Comparison of ENCODE assay signal across 18 cellular contexts in genomic region chr11:118659956-118660645, GRCh38. TPM values are rescaled to one million over a fixed set of nuclear protein-coding genes. Genes with fewer than 3 reads are reported as not detected.
A peak's percentile ranks its signal among the peaks of the same experiment; 100 is the strongest.
DNase-seq lines count a peak whose midpoint lies in the region; ATAC-seq and TF ChIP-seq lines count a peak whose summit lies in the region.
"Had no signal": no experiment of that assay in that cellular context is flagged by ENCODE, and none has a peak within 500 bp of the region (broad histone marks: within the 10 kb centered on the region; RNA-seq: fewer than 3 reads in every experiment).

No MANE protein-coding gene starts in this region.

- no peaks in the 10 kb centered on the region for H3K79me2 ChIP-seq in PC-3 (ENCODE audit: low read length)
- no peaks in the 10 kb centered on the region for H3K79me2 ChIP-seq in trophoblast cell (ENCODE audit: control insufficient read depth, insufficient read depth, low read length, poor library complexity)

- H3F3A ChIP-seq in PC-3 (ENCODE audit: low read length, unreplicated experiment): no peaks in the 10 kb centered on the region

- H3K27me3 Mint-ChIP-seq in activated naive CD8-positive, alpha-beta T cell: no peaks in the 10 kb centered on the region
- no peaks in the 10 kb centered on the region for H3K27me3 Mint-ChIP-seq in activated naive CD8-positive, alpha-beta T cell treated with anti-CD3 and anti-CD28 coated beads for 36 hours
- H3K27me3 Mint-ChIP-seq: natural killer cell treated with Interleukin-12 subunit alpha and Interleukin-12 subunit beta and Interleukin-15 and Interleukin-18, amount 100 ng/mL, for 72 hours; T-cell had no signal

- H4K20me1 ChIP-seq in PC-3 (ENCODE audit: low read length): no peaks in the 10 kb centered on the region

- POLR2A ChIA-PET in PC-3 (lab: Charles Lee; ENCODE audit: unreplicated experiment): no interaction called here

- CTCF ChIA-PET in PC-3 (lab: Charles Lee): interaction anchor here (0.9 kb wide), 1 partner anchor 53 kb away, joined by 4 read pairs; the partner anchor contains the start of gene PHLDB1

- no peaks in the 10 kb centered on the region for H3K9me2 ChIP-seq in PC-3 (replicated peaks; ENCODE audit: low read length)

- H3K4me1 ChIP-seq in PC-3 (ENCODE audit: insufficient read depth, low read length) (no peaks in the 10 kb centered on the region), iPS-20b (ENCODE audit: insufficient read depth, low read length) (peaks cover 10% of the 10 kb centered on the region), suprapubic skin (peaks cover 18% of the 10 kb centered on the region), breast epithelium (peaks cover 4 to 7% of the 10 kb centered on the region in 2 donors), trophoblast cell (ENCODE audit: control insufficient read depth in 1 of 2, insufficient read depth in 2 of 2, low read length in 2 of 2) (peaks cover 25 to 26% of the 10 kb centered on the region in 2 experiments)

- no peak overlapping the region for H4K8ac ChIP-seq in trophoblast cell (ENCODE audit: low read depth, low read length)

- TF ChIP-seq POLR2A in suprapubic skin (IDR thresholded peaks at IDR 0.05): no peak
- no peak for TF ChIP-seq POLR2A in breast epithelium (IDR thresholded peaks at IDR 0.05)

- no peak overlapping the region for H4K12ac ChIP-seq in trophoblast cell (ENCODE audit: low read depth, low read length)

- H3K14ac ChIP-seq in trophoblast cell (ENCODE audit: low read length): no peak overlapping the region

- H3K4me3 Mint-ChIP-seq in activated naive CD8-positive, alpha-beta T cell: peak overlapping the region; percentile 30
- H3K4me3 Mint-ChIP-seq in activated naive CD8-positive, alpha-beta T cell treated with anti-CD3 and anti-CD28 coated beads for 36 hours: no peak overlapping the region
- H3K4me3 Mint-ChIP-seq: activated CD8-positive, alpha-beta T cell treated with anti-CD3 and anti-CD28 coated beads, Interleukin-2, amount 10 ng/mL, durations not matched to agents 7 days and 5 days; natural killer cell treated with Interleukin-12 subunit alpha and Interleukin-12 subunit beta and Interleukin-15 and Interleukin-18, amount 100 ng/mL, for 72 hours had no signal

- H4K91ac ChIP-seq in trophoblast cell (ENCODE audit: low read depth, low read length): no peak overlapping the region

- H3K9me3 ChIP-seq in PC-3 (ENCODE audit: low read length) (no peaks in the 10 kb centered on the region), iPS-20b (ENCODE audit: insufficient read depth, low read depth, low read length) (no peaks in the 10 kb centered on the region), suprapubic skin (no peaks in the 10 kb centered on the region), breast epithelium (no peaks in the 10 kb centered on the region), trophoblast cell (ENCODE audit: insufficient read depth, low read depth, low read length) (no peaks in the 10 kb centered on the region)
- H3K9me3 ChIP-seq: psoas muscle, transverse colon had no signal

- H3K9me3 Mint-ChIP-seq in activated naive CD8-positive, alpha-beta T cell (ENCODE audit: low read depth): no peaks in the 10 kb centered on the region
- H3K9me3 Mint-ChIP-seq in activated naive CD8-positive, alpha-beta T cell treated with anti-CD3 and anti-CD28 coated beads for 36 hours: no peaks in the 10 kb centered on the region
- H3K9me3 Mint-ChIP-seq: natural killer cell treated with Interleukin-12 subunit alpha and Interleukin-12 subunit beta and Interleukin-15 and Interleukin-18, amount 100 ng/mL, for 72 hours; T-cell had no signal

- no peak for ATAC-seq in PC-3

- H3K4me2 ChIP-seq in PC-3 (ENCODE audit: low read length) (peak overlapping the region; percentile 23; the same call in 1 of the 2 replicates), trophoblast cell (ENCODE audit: low read length) (no peak overlapping the region)

- peaks cover 4% of the 10 kb centered on the region for H3K4me1 Mint-ChIP-seq in activated naive CD8-positive, alpha-beta T cell (ENCODE audit: low read depth)
- no peaks in the 10 kb centered on the region for H3K4me1 Mint-ChIP-seq in activated naive CD8-positive, alpha-beta T cell treated with anti-CD3 and anti-CD28 coated beads for 36 hours

- H3K4me3 ChIP-seq in PC-3 (ENCODE audit: low read length) (no peak overlapping the region), iPS-20b (ENCODE audit: low read length) (peak overlapping the region; percentile 3; the same call in 1 of the 2 replicates), suprapubic skin (no peak overlapping the region), breast epithelium (peak overlapping the region in 1 of 3 donors; percentile 37), trophoblast cell (ENCODE audit: low read depth, low read length) (no peak overlapping the region)
- H3K4me3 ChIP-seq: lung, transverse colon had no signal

- no peak overlapping the region for H3K27ac ChIP-seq in PC-3 (ENCODE audit: low read length)
- no peak overlapping the region for H3K27ac ChIP-seq in iPS-20b (ENCODE audit: low read length)
- H3K27ac ChIP-seq in suprapubic skin: no peak overlapping the region
- H3K27ac ChIP-seq in breast epithelium: no peak overlapping the region
- no peak overlapping the region for H3K27ac ChIP-seq in trophoblast cell (ENCODE audit: low read depth, low read length)
- H3K27ac ChIP-seq: C4-2B, psoas muscle had no signal

- TF ChIP-seq EP300 in suprapubic skin (IDR thresholded peaks at IDR 0.05): no peak

- TF ChIP-seq CTCF in PC-3 (conservative IDR thresholded peaks at IDR 0.05; ENCODE audit: low read depth, low read length): no peak
- no peak for TF ChIP-seq CTCF in suprapubic skin (IDR thresholded peaks at IDR 0.05)
- TF ChIP-seq CTCF in breast epithelium (IDR thresholded peaks at IDR 0.05): no peak

- H2BK120ac ChIP-seq in trophoblast cell (ENCODE audit: insufficient read depth, low read length, poor library complexity): no peak overlapping the region

- H3K79me1 ChIP-seq in trophoblast cell (ENCODE audit: low read length): peaks cover 6% of the 10 kb centered on the region

- H2AK5ac ChIP-seq in trophoblast cell (ENCODE audit: low read length): no peak overlapping the region

- DNase-seq in activated naive CD8-positive, alpha-beta T cell treated with anti-CD3 and anti-CD28 coated beads for 36 hours: no peak
- no peak for DNase-seq in PC-3
- DNase-seq in suprapubic skin (ENCODE audit: low spot score in 2 of 2): peak; percentile 48 to 64
- DNase-seq in breast epithelium (ENCODE audit: low spot score in 2 of 2): no peak
- DNase-seq in occipital lobe (lab: John Stamatoyannopoulos, UW): no peak
- no peak for DNase-seq in trophoblast cell

- H2AFZ ChIP-seq in PC-3 (ENCODE audit: low read length) (0 out of 2 replicates have a peak overlapping the region, but pooled peaks have one; percentile 8), trophoblast cell (ENCODE audit: insufficient read depth, low read length, poor library complexity) (no peak overlapping the region)

- H2BK5ac ChIP-seq in trophoblast cell (ENCODE audit: low read depth, low read length, poor library complexity): no peak overlapping the region

- H2BK12ac ChIP-seq in trophoblast cell (ENCODE audit: low read length): no peak overlapping the region

- BruUV-seq in PC-3 (replicated peaks; lab: Mats Ljungman, UMichigan): no TSS peak

- H3K4ac ChIP-seq in trophoblast cell (ENCODE audit: low read depth, low read length): no peak overlapping the region

- H3K23ac ChIP-seq in trophoblast cell (ENCODE audit: low read length): no peak overlapping the region

- no peak overlapping the region for H3K9ac ChIP-seq in PC-3 (ENCODE audit: low read length)
- H3K9ac ChIP-seq in iPS-20b (ENCODE audit: low read depth, low read length): no peak overlapping the region
- no peak overlapping the region for H3K9ac ChIP-seq in trophoblast cell (ENCODE audit: low read length)

- no peak overlapping the region for H3K18ac ChIP-seq in trophoblast cell (ENCODE audit: low read length)

- H3K36me3 ChIP-seq in PC-3 (ENCODE audit: low read depth, low read length) (no peaks in the 10 kb centered on the region), iPS-20b (ENCODE audit: insufficient read depth, low read depth, low read length) (peaks cover 25% of the 10 kb centered on the region), suprapubic skin (peaks cover 25% of the 10 kb centered on the region), breast epithelium (no peaks in the 10 kb centered on the region), trophoblast cell (ENCODE audit: control insufficient read depth in 1 of 2, insufficient read depth in 2 of 2, low read length in 2 of 2) (peaks cover 7 to 21% of the 10 kb centered on the region in 2 experiments)

- intact Hi-C loops in PC-3 (cut with micrococcal nuclease): loop anchor here (1.0 kb wide), 1 partner anchor 53 kb away; the partner anchor contains the start of gene PHLDB1
- intact Hi-C loops in breast epithelium (cut with DNase I; ENCODE audit: low total_unique reads): no loop called here

- H3K27ac Mint-ChIP-seq in activated naive CD8-positive, alpha-beta T cell: no peak overlapping the region
- no peak overlapping the region for H3K27ac Mint-ChIP-seq in activated naive CD8-positive, alpha-beta T cell treated with anti-CD3 and anti-CD28 coated beads for 36 hours
- H3K27ac Mint-ChIP-seq: activated CD8-positive, alpha-beta T cell treated with anti-CD3 and anti-CD28 coated beads, Interleukin-2, amount 10 ng/mL, durations not matched to agents 7 days and 5 days; natural killer cell treated with Interleukin-12 subunit alpha and Interleukin-12 subunit beta and Interleukin-15 and Interleukin-18, amount 100 ng/mL, for 72 hours; T-cell had no signal

- no peaks in the 10 kb centered on the region for H3K27me3 ChIP-seq in PC-3 (ENCODE audit: low read length)
- no peaks in the 10 kb centered on the region for H3K27me3 ChIP-seq in iPS-20b (ENCODE audit: insufficient read depth, low read length)
- H3K27me3 ChIP-seq in suprapubic skin: no peaks in the 10 kb centered on the region
- H3K27me3 ChIP-seq in breast epithelium: no peaks in the 10 kb centered on the region
- no peaks in the 10 kb centered on the region for H3K27me3 ChIP-seq in trophoblast cell (ENCODE audit: insufficient read depth, low read length)
- H3K27me3 ChIP-seq: transverse colon had no signal

- 41% methylated on average over 10 of the region's 13 CpGs for WGBS in suprapubic skin
- no CpG with 5 or more reads among the region's 13 CpGs for WGBS in trophoblast cell (ENCODE audit: extremely low coverage, insufficient coverage, insufficient read length)

- no peaks in the 10 kb centered on the region for H3K36me3 Mint-ChIP-seq in activated naive CD8-positive, alpha-beta T cell
- H3K36me3 Mint-ChIP-seq in activated naive CD8-positive, alpha-beta T cell treated with anti-CD3 and anti-CD28 coated beads for 36 hours: no peaks in the 10 kb centered on the region
- H3K36me3 Mint-ChIP-seq: natural killer cell treated with Interleukin-12 subunit alpha and Interleukin-12 subunit beta and Interleukin-15 and Interleukin-18, amount 100 ng/mL, for 72 hours; T-cell had no signal

RNA-seq across cellular contexts. Expression of gene TREH, which starts 19.3 kb away (rescaled TPM):
- total RNA-seq in activated naive CD8-positive, alpha-beta T cell treated with anti-CD3 and anti-CD28 coated beads for 36 hours: not detected
- total RNA-seq in PC-3 (2014; rRNA removed) (not detected in 2 replicates), suprapubic skin (not detected), breast epithelium (not detected), occipital lobe (not detected)
- polyA plus RNA-seq in trophoblast cell (2013): 0.33 and 0.39 TPM in 2 replicates
- total RNA-seq: A673; activated CD8-positive, alpha-beta T cell treated with anti-CD3 and anti-CD28 coated beads, Interleukin-2, amount 10 ng/mL, durations not matched to agents 7 days and 5 days; glomerular endothelial cell; HT1080; natural killer cell treated with Interleukin-12 subunit alpha and Interleukin-12 subunit beta and Interleukin-15 and Interleukin-18, amount 100 ng/mL, for 72 hours; psoas muscle; T-cell had no signal

RNA-seq across cellular contexts. Expression of gene PHLDB1, which starts 52.7 kb away (rescaled TPM):
- 1 to 10 TPM; 2.9 to 3.0 TPM for total RNA-seq in activated naive CD8-positive, alpha-beta T cell treated with anti-CD3 and anti-CD28 coated beads for 36 hours
- total RNA-seq in PC-3 (2014; rRNA removed) (36.1 and 37.1 TPM in 2 replicates), suprapubic skin (100 to 1,000 TPM in 2 of 4 donors, 10 to 100 TPM in 2; 48.7 to 117 (median 77.3) TPM), breast epithelium (100 to 1,000 TPM; 104 to 150 (median 109) TPM), occipital lobe (65.8 TPM)
- polyA plus RNA-seq in trophoblast cell (2013): 22.5 and 22.6 TPM in 2 replicates

Comparison
In these comparisons a context has a peak if more than half of its experiments do, and no peak if none do; other contexts are left out.
1. DNase-seq: peak in suprapubic skin (2 of 2); none in activated naive CD8-positive, alpha-beta T cell treated with anti-CD3 and anti-CD28 coated beads for 36 hours (single experiment), PC-3 (single experiment), breast epithelium (0 of 2), occipital lobe (single experiment) and trophoblast cell (0 of 2).